26 cellular contexts compared by ENCODE assay signal in the genomic region with DNA sequence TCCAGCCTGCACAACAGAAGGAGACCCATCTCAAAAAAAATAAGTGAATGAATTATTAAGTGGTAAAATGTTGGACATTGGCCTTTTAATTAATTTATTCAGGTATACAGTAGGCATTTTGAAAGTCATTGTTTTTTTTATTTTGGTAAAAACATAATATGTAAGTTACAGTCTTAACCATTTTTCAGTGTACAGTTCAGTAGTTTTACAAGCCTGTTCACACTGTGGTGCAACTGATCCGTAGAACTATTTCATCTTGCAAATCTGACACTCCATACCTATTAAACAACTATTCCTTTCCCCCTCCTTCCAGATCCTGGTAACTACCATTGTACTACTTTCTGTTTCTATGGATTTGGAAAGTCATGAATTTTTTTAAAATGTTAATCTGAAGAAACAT.
"Had no signal": no experiment of that assay in that cellular context is flagged by ENCODE, and none has a peak within 500 bp of the region (broad histone marks: within the 10 kb centered on the region; RNA-seq: fewer than 3 reads in every experiment).

No MANE protein-coding gene starts in this region.

- H3K4me2 ChIP-seq: SK-N-SH had no signal

- H3K4me3 ChIP-seq: cardiac muscle cell, SJCRH30 had no signal

- H3K36me3 ChIP-seq: brain microvascular endothelial cell, cardiac muscle cell had no signal

- H3K9me3 Mint-ChIP-seq: activated T-cell treated with anti-CD3 and anti-CD28 coated beads, Interleukin-2, amount 50 U/mL, for 24 hours; activated T-helper 1 cell treated with anti-CD3 and anti-CD28 coated beads, Interleukin-12 subunit alpha, Interleukin-12 subunit beta, Interleukin-2, Interleukin-4 antibody, amounts not matched to agents 30 ng/mL and 10 ng/mL and 1 ng/mL, durations not matched to agents 14 hours and 24 hours and 36 hours had no signal

- H3K27ac ChIP-seq: brain microvascular endothelial cell, cardiac muscle cell, SJCRH30 had no signal

- H3K27me3 ChIP-seq: brain microvascular endothelial cell, cardiac muscle cell, SJCRH30 had no signal

- H3K27ac Mint-ChIP-seq: activated CD8-positive, alpha-beta memory T cell treated with anti-CD3 and anti-CD28 coated beads, Interleukin-2, amount 10 ng/mL, durations not matched to agents 7 days and 5 days; activated T-cell treated with anti-CD3 and anti-CD28 coated beads, Interleukin-2, amount 50 U/mL, for 24 hours; activated T-helper 1 cell treated with anti-CD3 and anti-CD28 coated beads, Interleukin-12 subunit alpha, Interleukin-12 subunit beta, Interleukin-2, Interleukin-4 antibody, amounts not matched to agents 30 ng/mL and 10 ng/mL and 1 ng/mL, durations not matched to agents 14 hours and 24 hours and 36 hours had no signal

- H3K4me3 Mint-ChIP-seq: activated CD8-positive, alpha-beta memory T cell treated with anti-CD3 and anti-CD28 coated beads, Interleukin-2, amount 10 ng/mL, durations not matched to agents 7 days and 5 days; activated naive CD4-positive, alpha-beta T cell treated with anti-CD3 and anti-CD28 coated beads, Interleukin-2, amount 50 U/mL, for 24 hours; activated T-cell treated with anti-CD3 and anti-CD28 coated beads, Interleukin-2, amount 50 U/mL, for 24 hours; activated T-helper 1 cell treated with anti-CD3 and anti-CD28 coated beads, Interleukin-12 subunit alpha, Interleukin-12 subunit beta, Interleukin-2, Interleukin-4 antibody, amounts not matched to agents 30 ng/mL and 10 ng/mL and 1 ng/mL, durations not matched to agents 14 hours and 24 hours and 36 hours had no signal

- H3K9me3 ChIP-seq: SK-N-SH had no signal

- ATAC-seq: activated CD4-positive, CD25-positive, alpha-beta regulatory T cell treated with anti-CD3 and anti-CD28 coated beads, Interleukin-2, amount 50 U/mL, for 24 hours; activated CD8-positive, alpha-beta memory T cell treated with anti-CD3 and anti-CD28 coated beads, Interleukin-2, amount 10 ng/mL, durations not matched to agents 7 days and 5 days; Panc1; Right ventricle myocardium inferior had no signal

- H3K9ac ChIP-seq: SK-N-SH had no signal

- DNase-seq: activated CD4-positive, alpha-beta T cell treated with anti-CD3 and anti-CD28 coated beads for 4 hours; activated CD8-positive, alpha-beta memory T cell treated with anti-CD3 and anti-CD28 coated beads, Interleukin-2, amount 10 ng/mL, durations not matched to agents 7 days and 5 days; activated effector memory CD4-positive, alpha-beta T cell treated with Interleukin-2 at 50 U/mL for 16 hours; activated naive CD4-positive, alpha-beta T cell; activated T-cell treated with anti-CD3 and anti-CD28 coated beads, Interleukin-2, amount 50 U/mL, for 24 hours; amygdala; brain microvascular endothelial cell; cerebellar nuclear complex; KBM-7; NCI-H1048; NCI-H2029; NCI-H2107; NCI-H2171 treated with DMSO at 0.1 percent for 48 hours; NCI-H226; NCI-H526 treated with DMSO at 0.1 percent for 48 hours; NCI-H82; RPMI8226; SJCRH30; SK-N-SH; SW 1271 had no signal

- H3K27me3 Mint-ChIP-seq: activated CD8-positive, alpha-beta memory T cell treated with anti-CD3 and anti-CD28 coated beads, Interleukin-2, amount 10 ng/mL, durations not matched to agents 7 days and 5 days; activated naive CD4-positive, alpha-beta T cell treated with anti-CD3 and anti-CD28 coated beads, Interleukin-2, amount 50 U/mL, for 24 hours; activated T-cell treated with anti-CD3 and anti-CD28 coated beads, Interleukin-2, amount 50 U/mL, for 24 hours had no signal
